10 cellular contexts compared by ENCODE assay signal in the genomic region with DNA sequence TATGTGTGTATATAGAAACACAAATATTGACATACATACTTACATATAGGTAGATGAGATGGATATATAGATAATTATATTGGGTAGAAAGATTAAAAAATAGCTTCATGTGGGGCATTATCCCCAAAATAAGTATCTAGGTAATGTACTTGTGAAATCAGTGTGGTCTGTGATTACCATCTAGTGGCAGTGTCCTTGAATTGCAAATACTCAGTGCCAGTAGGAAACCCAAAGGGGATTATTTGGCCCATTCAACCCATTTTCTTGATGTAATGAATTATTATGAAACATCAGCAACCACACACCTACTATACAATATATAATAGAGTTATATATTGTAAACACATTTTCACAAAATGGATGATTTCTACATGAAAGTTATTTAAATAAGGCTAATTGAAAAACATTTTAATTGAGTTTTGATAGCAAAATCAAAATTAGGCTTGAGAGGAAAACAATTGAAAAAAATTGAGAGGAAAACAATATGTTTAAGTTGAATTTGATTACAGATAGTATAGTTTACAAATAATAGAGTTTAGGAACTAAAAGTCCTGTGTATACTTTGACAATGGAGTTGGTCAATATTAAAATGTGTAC.
DNase-seq lines count a peak whose midpoint lies in the region; ATAC-seq and TF ChIP-seq lines count a peak whose summit lies in the region.
"Had no signal": no experiment of that assay in that cellular context is flagged by ENCODE, and none has a peak within 500 bp of the region (broad histone marks: within the 10 kb centered on the region; RNA-seq: fewer than 3 reads in every experiment).

No MANE protein-coding gene starts in this region.

- H3K4me3 ChIP-seq in GM23248 (no peak overlapping the region), choroid plexus epithelial cell (ENCODE audit: low read depth, low read length) (no peak overlapping the region)

- H3K36me3 ChIP-seq in GM23248 (ENCODE audit: low read depth): no peaks in the 10 kb centered on the region

- H3K27ac Mint-ChIP-seq in neural crest cell (ENCODE audit: unreplicated experiment): no peak overlapping the region
- H3K27ac Mint-ChIP-seq in CD4-positive, alpha-beta T cell: no peak overlapping the region
- H3K27ac Mint-ChIP-seq: IgD-negative memory B cell, memory B cell had no signal

- H3K9me3 ChIP-seq in GM23248 (ENCODE audit: low read depth): no peaks in the 10 kb centered on the region
- H3K9me3 ChIP-seq in CD4-positive, alpha-beta T cell (ENCODE audit: control insufficient read depth, low read length): no peaks in the 10 kb centered on the region

- no peaks in the 10 kb centered on the region for H3K27me3 ChIP-seq in GM23248 (replicated peaks; ENCODE audit: insufficient read depth)
- no peaks in the 10 kb centered on the region for H3K27me3 ChIP-seq in CD4-positive, alpha-beta T cell (ENCODE audit: control insufficient read depth, insufficient read depth, low read length)

- H3K79me2 ChIP-seq in GM23248 (ENCODE audit: insufficient read depth): no peaks in the 10 kb centered on the region

- no peaks in the 10 kb centered on the region for H3K4me1 ChIP-seq in GM23248 (ENCODE audit: insufficient read depth)

- H3K4me1 Mint-ChIP-seq in neural crest cell: no peaks in the 10 kb centered on the region
- no peaks in the 10 kb centered on the region for H3K4me1 Mint-ChIP-seq in CD4-positive, alpha-beta T cell (ENCODE audit: low read depth)

- intact Hi-C loops in CD4-positive, alpha-beta T cell (cut with DNase I, micrococcal nuclease): no loop called here

- in situ Hi-C loops in GM23248 (cut with MboI): no loop called here

- no peak overlapping the region for H3K4me3 Mint-ChIP-seq in neural crest cell
- H3K4me3 Mint-ChIP-seq in CD4-positive, alpha-beta T cell: no peak overlapping the region
- H3K4me3 Mint-ChIP-seq: IgD-negative memory B cell, memory B cell had no signal

- H2AFZ ChIP-seq in GM23248: no peak overlapping the region

- H3K9me2 ChIP-seq in GM23248 (ENCODE audit: insufficient read depth): no peaks in the 10 kb centered on the region

- no peaks in the 10 kb centered on the region for H3K36me3 Mint-ChIP-seq in neural crest cell (ENCODE audit: low read depth)
- no peaks in the 10 kb centered on the region for H3K36me3 Mint-ChIP-seq in CD4-positive, alpha-beta T cell (ENCODE audit: low read depth)
- H3K36me3 Mint-ChIP-seq: IgD-negative memory B cell, memory B cell had no signal

- H3F3A ChIP-seq in GM23248 (ENCODE audit: insufficient read depth): no peaks in the 10 kb centered on the region

- no peak overlapping the region for H3K27ac ChIP-seq in GM23248
- H3K27ac ChIP-seq in CD4-positive, alpha-beta T cell (ENCODE audit: low read depth, low read length): no peak overlapping the region

- TF ChIP-seq CTCF in choroid plexus epithelial cell (conservative IDR thresholded peaks at IDR 0.05; ENCODE audit: low read depth, low read length): peak; percentile 76
- peak; percentile 90 for TF ChIP-seq CTCF in neural crest cell (conservative IDR thresholded peaks at IDR 0.05)
- TF ChIP-seq CTCF in CD4-positive, alpha-beta T cell (IDR thresholded peaks at IDR 0.05): no peak

- peak; percentile 67 for DNase-seq in COLO829 (ENCODE audit: low spot score)
- peak; percentile 51 for DNase-seq in GM23248
- peak; percentile 1 for DNase-seq in NCI-H345 treated with DMSO at 0.1 percent for 48 hours (lab: John Stamatoyannopoulos, UW; ENCODE audit: unreplicated experiment)
- peak; percentile 69 for DNase-seq in choroid plexus epithelial cell (ENCODE audit: low read depth)
- DNase-seq in neural crest cell (ENCODE audit: low read depth, low spot score): no peak
- no peak for DNase-seq in CD4-positive, alpha-beta T cell

- no peaks in the 10 kb centered on the region for H3K27me3 Mint-ChIP-seq in neural crest cell (ENCODE audit: low read depth)
- H3K27me3 Mint-ChIP-seq in CD4-positive, alpha-beta T cell: no peaks in the 10 kb centered on the region
- H3K27me3 Mint-ChIP-seq: IgD-negative memory B cell, memory B cell had no signal

- POLR2A ChIA-PET in CD4-positive, alpha-beta T cell (lab: Charles Lee): no interaction called here

- CTCF ChIA-PET in CD4-positive, alpha-beta T cell (lab: Charles Lee): no interaction called here

- H3K9ac ChIP-seq in GM23248: no peak overlapping the region

- ATAC-seq in GM21360 (IDR thresholded peaks at IDR 0.05; ENCODE audit: unreplicated experiment): no peak
- no peak for ATAC-seq in CD4-positive, alpha-beta T cell (ENCODE audit: poor library complexity)
- ATAC-seq in GM18511 (IDR thresholded peaks at IDR 0.05; ENCODE audit: unreplicated experiment): no peak

- H4K20me1 ChIP-seq in GM23248 (ENCODE audit: insufficient read depth): no peaks in the 10 kb centered on the region

- H3K9me3 Mint-ChIP-seq in neural crest cell: no peaks in the 10 kb centered on the region
- H3K9me3 Mint-ChIP-seq in CD4-positive, alpha-beta T cell: peaks cover 8% of the 10 kb centered on the region
- H3K9me3 Mint-ChIP-seq: IgD-negative memory B cell, memory B cell had no signal

- H3K4me2 ChIP-seq in GM23248 (ENCODE audit: unreplicated experiment): no peak overlapping the region

Comparison
In these comparisons a context has a peak if more than half of its experiments do, and no peak if none do; other contexts are left out.
1. DNase-seq: peak in COLO829 (single experiment), GM23248 (single experiment), NCI-H345 treated with DMSO at 0.1 percent for 48 hours (single experiment) and choroid plexus epithelial cell (single experiment); none in neural crest cell (single experiment) and CD4-positive, alpha-beta T cell (0 of 10).